Comparison of ENCODE assay signal across 27 cellular contexts in the genomic region with DNA sequence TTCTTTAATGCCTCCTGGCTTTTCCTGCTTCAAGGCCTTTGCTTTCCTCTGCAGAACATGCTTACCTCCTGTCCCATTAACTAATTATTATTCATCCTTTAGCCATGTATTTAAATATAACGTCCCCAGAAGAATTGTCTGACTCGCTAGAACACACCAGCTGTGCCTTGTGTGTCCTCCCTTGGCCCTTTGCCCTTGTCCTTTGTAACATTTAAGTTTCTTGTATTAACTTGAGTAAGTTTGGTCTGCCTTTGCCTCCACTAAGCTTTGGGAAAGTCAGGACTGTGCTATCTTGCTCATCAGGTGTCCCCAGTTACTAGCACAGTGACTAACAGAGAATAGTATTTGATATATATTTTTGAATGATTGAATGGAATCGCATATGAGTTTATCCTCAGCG.
"Had no signal": no experiment of that assay in that cellular context is flagged by ENCODE, and none has a peak within 500 bp of the region (broad histone marks: within the 10 kb centered on the region; RNA-seq: fewer than 3 reads in every experiment).

No MANE protein-coding gene starts in this region.

- H3K27me3 ChIP-seq: dorsolateral prefrontal cortex, esophagus muscularis mucosa, hepatocyte, pancreas, testis, tibial nerve, upper lobe of right lung, vagina had no signal

- H3K9me3 ChIP-seq: esophagus muscularis mucosa, pancreas, testis, tibial nerve, upper lobe of right lung, vagina had no signal

- H3K27ac ChIP-seq: coronary artery, dorsolateral prefrontal cortex, esophagus muscularis mucosa, hepatocyte, pancreas, testis, tibial nerve, upper lobe of right lung, vagina had no signal

- H3K79me2 ChIP-seq: hepatocyte had no signal

- H3K4me1 Mint-ChIP-seq: stimulated activated effector memory CD8-positive, alpha-beta T cell treated with anti-CD3 and anti-CD28 coated beads, Interleukin-12 subunit alpha, Interleukin-12 subunit beta, amount 100 ng/mL, for 72 hours had no signal

- H3K4me3 ChIP-seq: coronary artery, dorsolateral prefrontal cortex, esophagus muscularis mucosa, hepatocyte, lung, pancreas, testis, tibial nerve, upper lobe of right lung, vagina had no signal

- H3K4me2 ChIP-seq: hepatocyte had no signal

- H3K4me1 ChIP-seq: esophagus muscularis mucosa, upper lobe of right lung, vagina had no signal

- ATAC-seq: left colon; left ventricle myocardium superior; pancreas; right cardiac atrium; stimulated activated effector memory CD8-positive, alpha-beta T cell treated with anti-CD3 and anti-CD28 coated beads, Interleukin-12 subunit alpha, Interleukin-12 subunit beta, amount 100 ng/mL, for 72 hours; stimulated activated naive CD8-positive, alpha-beta T cell treated with anti-CD3 and anti-CD28 coated beads, Interleukin-15, amount 100 ng/mL, for 72 hours; upper lobe of right lung had no signal

- H3K36me3 ChIP-seq: pancreas had no signal

- H3K36me3 Mint-ChIP-seq: naive B cell; stimulated activated effector memory CD8-positive, alpha-beta T cell treated with anti-CD3 and anti-CD28 coated beads, Interleukin-12 subunit alpha, Interleukin-12 subunit beta, amount 100 ng/mL, for 72 hours had no signal

- H3K4me3 Mint-ChIP-seq: naive B cell; nephron; stimulated activated effector memory CD8-positive, alpha-beta T cell treated with anti-CD3 and anti-CD28 coated beads, Interleukin-12 subunit alpha, Interleukin-12 subunit beta, amount 100 ng/mL, for 72 hours; stimulated activated naive CD8-positive, alpha-beta T cell treated with anti-CD3 and anti-CD28 coated beads, Interleukin-15, amount 100 ng/mL, for 72 hours had no signal

- H3K27me3 Mint-ChIP-seq: naive B cell, progenitor cell of endocrine pancreas had no signal

- H3K27ac Mint-ChIP-seq: nephron; progenitor cell of endocrine pancreas; stimulated activated effector memory CD8-positive, alpha-beta T cell treated with anti-CD3 and anti-CD28 coated beads, Interleukin-12 subunit alpha, Interleukin-12 subunit beta, amount 100 ng/mL, for 72 hours; stimulated activated naive CD8-positive, alpha-beta T cell treated with anti-CD3 and anti-CD28 coated beads, Interleukin-15, amount 100 ng/mL, for 72 hours had no signal

- H2AFZ ChIP-seq: hepatocyte had no signal

- DNase-seq: dorsolateral prefrontal cortex; effector CD8-positive, alpha-beta T cell; foreskin melanocyte; head of caudate nucleus; kidney; left colon; left ventricle myocardium superior; mesenchymal stem cell; midbrain; naive B cell; occipital lobe; pancreas; right cardiac atrium; stimulated activated CD4-positive, alpha-beta T cell treated with anti-CD3 and anti-CD28 coated beads, Interleukin-4, amount 100 ng/mL, for 1 hour; stimulated activated CD8-positive, alpha-beta memory T cell treated with anti-CD3 and anti-CD28 coated beads, Interleukin-4, amount 100 ng/mL, for 48 hours; stimulated activated naive CD8-positive, alpha-beta T cell treated with anti-CD3 and anti-CD28 coated beads, Interleukin-15, amount 100 ng/mL, for 72 hours; testis; upper lobe of right lung had no signal

- H3K9me3 Mint-ChIP-seq: nephron; stimulated activated effector memory CD8-positive, alpha-beta T cell treated with anti-CD3 and anti-CD28 coated beads, Interleukin-12 subunit alpha, Interleukin-12 subunit beta, amount 100 ng/mL, for 72 hours; stimulated activated naive CD8-positive, alpha-beta T cell treated with anti-CD3 and anti-CD28 coated beads, Interleukin-15, amount 100 ng/mL, for 72 hours had no signal
